In the genomic region with DNA sequence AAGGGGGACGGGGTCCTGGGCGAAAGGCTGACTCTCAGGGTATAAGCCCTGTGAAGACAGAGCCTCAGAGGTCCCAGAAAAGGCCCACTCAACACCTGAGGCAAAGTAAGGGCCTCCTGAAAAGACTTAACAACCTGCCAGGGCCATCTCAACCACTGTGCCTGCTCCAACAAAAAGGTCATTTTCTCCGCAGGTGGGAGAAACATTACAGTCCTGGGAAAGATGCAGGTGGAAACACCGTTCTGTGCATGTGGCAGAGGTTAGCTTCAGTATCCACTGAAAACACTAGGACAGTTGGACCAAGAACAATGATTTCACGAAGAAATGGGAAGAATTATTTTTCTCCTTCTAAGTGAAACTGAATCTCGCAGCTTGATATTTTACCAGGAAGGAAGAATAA, we compare ENCODE assay signal across 10 cellular contexts. TPM values are rescaled to one million over a fixed set of nuclear protein-coding genes. Genes with fewer than 3 reads are reported as not detected.
DNase-seq lines count a peak whose midpoint lies in the region; TF ChIP-seq lines count a peak whose summit lies in the region.
"Had no signal": no experiment of that assay in that cellular context is flagged by ENCODE, and none has a peak within 500 bp of the region (broad histone marks: within the 10 kb centered on the region; RNA-seq: fewer than 3 reads in every experiment).

No MANE protein-coding gene starts in this region.

- no peak for DNase-seq in T-helper 2 cell treated with Interferon-gamma antibody and Interleukin-4, amounts not matched to agents 5 μg/mL and 100 μg/mL, for 36 hours (ENCODE audit: low spot score)
- DNase-seq in T-helper 2 cell (no peak), OCI-LY7 (ENCODE audit: low spot score) (no peak), mammary epithelial cell (no peak), smooth muscle cell (lab: John Stamatoyannopoulos, UW; ENCODE audit: unreplicated experiment) (no peak), GOT3 (lab: John Stamatoyannopoulos, UW) (no peak), thyroid gland (no peak), NOMO-1 (lab: John Stamatoyannopoulos, UW; ENCODE audit: unreplicated experiment in 2 of 2) (no peak)
- DNase-seq: activated gamma-delta T cell had no signal

- H3K36me3 ChIP-seq in OCI-LY7 (ENCODE audit: insufficient read depth, low read length), result peaks cover 20% of the 10 kb centered on the region; the same call in 1 of the 2 replicates
- no peaks in the 10 kb centered on the region for H3K36me3 ChIP-seq in mammary epithelial cell (ENCODE audit: insufficient read depth, low read length)
- H3K36me3 ChIP-seq in smooth muscle cell (ENCODE audit: low read depth), result no peaks in the 10 kb centered on the region
- no peaks in the 10 kb centered on the region for H3K36me3 ChIP-seq in thyroid gland
- H3K36me3 ChIP-seq: vagina had no signal

- no peak overlapping the region for H2AFZ ChIP-seq in OCI-LY7 (ENCODE audit: low read length)
- no peak overlapping the region for H2AFZ ChIP-seq in mammary epithelial cell (ENCODE audit: low read depth, low read length)
- no peak overlapping the region for H2AFZ ChIP-seq in smooth muscle cell (ENCODE audit: low read depth)

- H3K4me3 ChIP-seq in OCI-LY7 (ENCODE audit: low read depth, low read length, poor library complexity, severe bottlenecking) (peak overlapping the region; percentile 53), mammary epithelial cell (replicated peaks in 1 of 3; ENCODE audit: insufficient read depth in 1 of 3, low read depth in 2 of 3, low read length in 3 of 3) (no peak overlapping the region), smooth muscle cell (no peak overlapping the region), thyroid gland (replicated peaks in 1 of 3) (no peak overlapping the region)
- H3K4me3 ChIP-seq: vagina had no signal

- H3K9me3 Mint-ChIP-seq in T-helper 2 cell treated with Interferon-gamma antibody and Interleukin-4, amounts not matched to agents 5 μg/mL and 100 μg/mL, for 36 hours, result no peaks in the 10 kb centered on the region

- BruUV-seq in OCI-LY7 (replicated peaks; lab: Mats Ljungman, UMichigan) (TSS peak; percentile 55), mammary epithelial cell (replicated peaks; lab: Mats Ljungman, UMichigan) (no TSS peak)

- no peaks in the 10 kb centered on the region for H3K27me3 Mint-ChIP-seq in T-helper 2 cell treated with Interferon-gamma antibody and Interleukin-4, amounts not matched to agents 5 μg/mL and 100 μg/mL, for 36 hours (ENCODE audit: low read depth)

- H4K20me1 ChIP-seq in OCI-LY7 (ENCODE audit: insufficient read depth, low read length), result no peaks in the 10 kb centered on the region
- H4K20me1 ChIP-seq in mammary epithelial cell (ENCODE audit: insufficient read depth, low read length), result no peaks in the 10 kb centered on the region
- no peaks in the 10 kb centered on the region for H4K20me1 ChIP-seq in smooth muscle cell (ENCODE audit: low read depth)

- peaks cover 94% of the 10 kb centered on the region for H3K79me2 ChIP-seq in OCI-LY7 (ENCODE audit: insufficient read depth, low read depth, low read length)
- no peaks in the 10 kb centered on the region for H3K79me2 ChIP-seq in mammary epithelial cell (ENCODE audit: insufficient read depth, low read length)
- H3K79me2 ChIP-seq in smooth muscle cell (ENCODE audit: low read depth), result no peaks in the 10 kb centered on the region

- H3K4me3 Mint-ChIP-seq in T-helper 2 cell treated with Interferon-gamma antibody and Interleukin-4, amounts not matched to agents 5 μg/mL and 100 μg/mL, for 36 hours, result peak overlapping the region; percentile 63

- peaks cover 16% of the 10 kb centered on the region for H3K36me3 Mint-ChIP-seq in T-helper 2 cell treated with Interferon-gamma antibody and Interleukin-4, amounts not matched to agents 5 μg/mL and 100 μg/mL, for 36 hours (ENCODE audit: low read depth)

- WGBS in mammary epithelial cell (ENCODE audit: low coverage, missing lambda C conversion rate), result 84% methylated on average over 6 of the region's 6 CpGs
- 96% methylated on average over 6 of the region's 6 CpGs for WGBS in smooth muscle cell (ENCODE audit: low lambda C conversion rate)
- WGBS in thyroid gland, 2 donors, result 81 to 87% methylated on average over 6 of the region's 6 CpGs

- no peak for TF ChIP-seq POLR2A in thyroid gland (IDR thresholded peaks at IDR 0.05)

- H3K4me2 ChIP-seq in OCI-LY7 (ENCODE audit: low read length), result peak overlapping the region; percentile 87
- no peak overlapping the region for H3K4me2 ChIP-seq in mammary epithelial cell (ENCODE audit: insufficient read depth, low read depth, low read length)
- H3K4me2 ChIP-seq in smooth muscle cell, result no peak overlapping the region

- intact Hi-C loops in OCI-LY7 (cut with micrococcal nuclease; ENCODE audit: unreplicated experiment) (no loop called here), mammary epithelial cell (cut with micrococcal nuclease) (no loop called here), thyroid gland (cut with DNase I) (no loop called here)

- H3F3A ChIP-seq in smooth muscle cell (ENCODE audit: low read depth), result no peaks in the 10 kb centered on the region

- dilution Hi-C loops in mammary epithelial cell (cut with HindIII; ENCODE audit: low sequenced_read_pairs), result no loop called here

- H3K27ac ChIP-seq in OCI-LY7 (ENCODE audit: low read depth, low read length, poor library complexity, severe bottlenecking) (peak overlapping the region; percentile 94), mammary epithelial cell (ENCODE audit: insufficient read depth, low read depth, low read length) (peak overlapping the region; percentile 19), smooth muscle cell (ENCODE audit: low read depth) (no peak overlapping the region), thyroid gland (no peak overlapping the region)
- H3K27ac ChIP-seq: vagina had no signal

- in situ Hi-C loops in mammary epithelial cell (cut with MboI; ENCODE audit: low sequenced_read_pairs in 2 of 2), result no loop called here

- H3K9me2 ChIP-seq in OCI-LY7 (ENCODE audit: insufficient read depth, low read length), result no peaks in the 10 kb centered on the region

- CTCF ChIA-PET in OCI-LY7 (lab: Charles Lee; ENCODE audit: unreplicated experiment), result interaction anchor here (0.6 kb wide), 1 partner anchor 43 kb away, joined by 3 read pairs; no protein-coding TSS in a partner anchor
- CTCF ChIA-PET in mammary epithelial cell (lab: Charles Lee; ENCODE audit: low non-redundant PET), result no interaction called here

- H3K9ac ChIP-seq in mammary epithelial cell (ENCODE audit: insufficient read depth, low read length) (peak overlapping the region; percentile 8), smooth muscle cell (ENCODE audit: low read depth) (peak overlapping the region; percentile 45)

- POLR2A ChIA-PET in OCI-LY7 (lab: Charles Lee), result interaction anchor here (0.7 to 18.1 kb wide), 6 partner anchors 10 to 55 kb away, joined by 3 to 311 read pairs (median 7); no protein-coding TSS in a partner anchor

- H3K4me1 ChIP-seq in OCI-LY7 (ENCODE audit: insufficient read depth, low read length, poor library complexity, severe bottlenecking) (peaks cover 100% of the 10 kb centered on the region), mammary epithelial cell (ENCODE audit: insufficient read depth, low read length) (peaks cover 28% of the 10 kb centered on the region), smooth muscle cell (ENCODE audit: low read depth) (no peaks in the 10 kb centered on the region), thyroid gland (no peaks in the 10 kb centered on the region)

- H3K27ac Mint-ChIP-seq in T-helper 2 cell treated with Interferon-gamma antibody and Interleukin-4, amounts not matched to agents 5 μg/mL and 100 μg/mL, for 36 hours, result peak overlapping the region; percentile 77

- H3K4me1 Mint-ChIP-seq in T-helper 2 cell treated with Interferon-gamma antibody and Interleukin-4, amounts not matched to agents 5 μg/mL and 100 μg/mL, for 36 hours (ENCODE audit: low read depth), result peaks cover 73% of the 10 kb centered on the region

- H3K27me3 ChIP-seq in mammary epithelial cell (ENCODE audit: insufficient read depth, low read length) (no peaks in the 10 kb centered on the region), smooth muscle cell (ENCODE audit: low read depth) (peaks cover 93% of the 10 kb centered on the region), thyroid gland (no peaks in the 10 kb centered on the region)
- H3K27me3 ChIP-seq: vagina had no signal

- no peak for TF ChIP-seq CTCF in OCI-LY7 (conservative IDR thresholded peaks at IDR 0.05; ENCODE audit: low read length)
- no peak for TF ChIP-seq CTCF in mammary epithelial cell (conservative IDR thresholded peaks at IDR 0.05 in 1 of 2, IDR thresholded peaks at IDR 0.05 in 1 of 2; ENCODE audit: extremely low read depth in 1 of 2, insufficient read depth in 1 of 2, low read depth in 1 of 2, low read length in 2 of 2)
- TF ChIP-seq CTCF in smooth muscle cell (IDR thresholded peaks at IDR 0.05; ENCODE audit: borderline replicate concordance, insufficient read depth, poor library complexity, severe bottlenecking), result no peak
- no peak for TF ChIP-seq CTCF in thyroid gland (IDR thresholded peaks at IDR 0.05)

- H3K9me3 ChIP-seq in OCI-LY7 (ENCODE audit: low read length), result no peaks in the 10 kb centered on the region
- H3K9me3 ChIP-seq in mammary epithelial cell (replicated peaks; ENCODE audit: insufficient read depth, low read length), result no peaks in the 10 kb centered on the region
- no peaks in the 10 kb centered on the region for H3K9me3 ChIP-seq in smooth muscle cell (replicated peaks; ENCODE audit: low read depth)
- H3K9me3 ChIP-seq in thyroid gland, result no peaks in the 10 kb centered on the region
- H3K9me3 ChIP-seq: vagina had no signal

RNA-seq across cellular contexts. Expression of gene CCDC88C, which starts 50.9 kb away (rescaled TPM):
- 89.3 and 137 TPM in 2 replicates for total RNA-seq in OCI-LY7 (2014; rRNA removed; shearing (Covaris generic))
- total RNA-seq in OCI-LY7 (2022) (253 and 262 TPM in 2 replicates), mammary epithelial cell (1 to 10 TPM; 2.0 to 4.7 TPM), smooth muscle cell (0.72 and 1.1 TPM in 2 replicates), thyroid gland (1 to 10 TPM; 3.0 to 6.3 (median 5.8) TPM)
- polyA plus RNA-seq in mammary epithelial cell (1.4 TPM), smooth muscle cell (0.92 TPM in 1 of 2 replicates, not detected in the other)
- polyA minus RNA-seq in mammary epithelial cell, result 0.47 TPM

Comparison
In these comparisons a context has a peak if more than half of its experiments do, and no peak if none do; other contexts are left out.
1. H3K27ac ChIP-seq: peak in OCI-LY7 (single experiment) and mammary epithelial cell (single experiment); none in smooth muscle cell (single experiment) and thyroid gland (0 of 3).
2. RNA of gene CCDC88C, which starts 50.9 kb away (total RNA-seq): 89.3 to 262 TPM in OCI-LY7; 3.0 to 6.3 TPM in thyroid gland, 2.0 to 4.7 TPM in mammary epithelial cell and 0.72 to 1.1 TPM in smooth muscle cell; every median in the first group is over 10 times any median in the second.